In genomic region chr5:149849990-149850910, GRCh38 we compare ENCODE assay signal across 25 cellular contexts.
"Had no signal": no experiment of that assay in that cellular context is flagged by ENCODE, and none has a peak within 500 bp of the region (broad histone marks: within the 10 kb centered on the region; RNA-seq: fewer than 3 reads in every experiment).

No MANE protein-coding gene starts in this region.

- H3K9me3 ChIP-seq: breast epithelium, heart left ventricle, pancreas, prostate gland, sigmoid colon, stomach, thyroid gland had no signal

- H3K27ac ChIP-seq: breast epithelium, pancreas, prostate gland, sigmoid colon, stomach, thyroid gland had no signal

- ATAC-seq: activated naive CD4-positive, alpha-beta T cell treated with anti-CD3 and anti-CD28 coated beads, Interleukin-2, amount 50 U/mL, for 72 hours; effector memory CD8-positive, alpha-beta T cell; heart left ventricle; naive thymus-derived CD8-positive, alpha-beta T cell; pancreas; stimulated activated naive B cell treated with anti-CD40 and anti-IgM and Interleukin-4, amounts not matched to agents 10 μg/mL and 1 μg/mL and 100 μg/mL, for 72 hours; T-cell had no signal

- H3K4me3 ChIP-seq: breast epithelium, heart left ventricle, pancreas, prostate gland, sigmoid colon, stomach, thyroid gland had no signal

- H3K27me3 ChIP-seq: breast epithelium, heart left ventricle, pancreas, sigmoid colon, stomach, thyroid gland had no signal

- FAIRE-seq: endothelial cell of umbilical vein, pancreas, small intestine had no signal

- H3K4me1 ChIP-seq: breast epithelium, pancreas, prostate gland, thyroid gland had no signal

- H3K36me3 ChIP-seq: breast epithelium, prostate gland, thyroid gland had no signal

- DNase-seq: activated CD4-positive, alpha-beta T cell treated with anti-CD3 and anti-CD28 coated beads for 4 hours; activated CD4-positive, alpha-beta T cell treated with anti-CD3 and anti-CD28 coated beads, Interleukin-2, amount 50 U/mL, for 4 hours; activated CD4-positive, CD25-positive, alpha-beta regulatory T cell; activated naive CD4-positive, alpha-beta T cell; activated T-cell treated with anti-CD3 and anti-CD28 coated beads for 4 hours; activated T-cell treated with anti-CD3 and anti-CD28 coated beads, Interleukin-2, amount 50 U/mL, for 72 hours; cortex of kidney; effector memory CD8-positive, alpha-beta T cell; heart left ventricle; mammary epithelial cell; naive thymus-derived CD8-positive, alpha-beta T cell; pancreas; sigmoid colon; small intestine; stimulated activated CD4-positive, alpha-beta T cell treated with anti-CD3 and anti-CD28 coated beads, Interleukin-1b, Interleukin-23, amount 100 ng/mL, for 48 hours; stimulated activated CD4-positive, alpha-beta T cell treated with anti-CD3 and anti-CD28 coated beads, Interleukin-4, amount 100 ng/mL, for 4 hours; stimulated activated CD8-positive, alpha-beta memory T cell treated with anti-CD3 and anti-CD28 coated beads, Interleukin-4, amount 100 ng/mL, for 48 hours; stimulated activated naive B cell treated with anti-CD40 and anti-IgM and Interleukin-4, amounts not matched to agents 10 μg/mL and 1 μg/mL and 100 μg/mL, for 72 hours; stomach; T-cell; thyroid gland had no signal
